Comparison of ENCODE assay signal across 8 cellular contexts in the genomic region with DNA sequence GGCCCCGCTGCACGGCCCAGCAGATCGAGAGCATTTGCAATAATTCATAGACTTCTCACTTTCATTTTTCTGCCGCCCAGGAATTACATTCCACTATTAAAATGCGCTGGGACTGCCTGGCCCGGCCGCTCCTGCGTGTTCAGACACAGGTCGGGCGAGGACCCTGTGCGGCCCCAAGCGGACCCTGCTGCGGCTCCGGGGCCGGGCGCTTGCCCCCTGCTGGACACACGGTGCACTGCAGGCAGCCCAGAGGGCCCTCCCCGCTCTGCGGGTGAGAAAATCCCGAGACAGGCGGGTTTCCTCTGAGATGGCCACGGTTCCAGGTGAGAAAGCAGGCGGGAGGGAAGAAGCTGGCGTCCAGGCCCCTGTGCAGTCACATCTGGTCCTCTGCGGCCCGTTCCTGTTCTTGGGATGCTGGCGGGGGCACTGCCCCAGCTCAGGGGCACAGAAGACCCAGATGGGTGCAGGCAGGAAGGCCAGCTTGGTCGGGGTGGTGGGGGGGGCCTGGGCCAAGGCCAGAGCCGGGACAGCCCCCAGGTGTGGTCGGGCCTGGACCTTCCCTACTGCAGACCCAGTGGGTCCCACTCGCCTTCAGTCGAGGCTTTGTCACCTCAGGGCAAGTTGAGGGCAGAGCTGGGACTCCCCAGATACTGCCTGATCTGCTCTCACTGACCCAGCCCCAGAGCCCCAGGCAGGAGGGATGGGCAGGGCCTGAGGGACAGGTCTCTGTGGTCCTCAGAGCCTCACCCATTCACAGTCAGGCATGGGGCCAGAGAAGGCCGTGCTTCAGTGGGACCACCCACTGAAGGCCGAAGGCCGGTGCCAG.
A peak's percentile ranks its signal among the peaks of the same experiment; 100 is the strongest.
DNase-seq lines count a peak whose midpoint lies in the region; ATAC-seq and TF ChIP-seq lines count a peak whose summit lies in the region.
"Not testable (repeated sequence)": the region's sequence is repeated elsewhere in the genome, so short reads cannot be mapped to it uniquely, and the experiment has no call there.

No MANE protein-coding gene starts in this region.

- TF ChIP-seq CTCF in DOHH2 (IDR thresholded peaks at IDR 0.05; ENCODE audit: low read depth, low read length, poor library complexity, severe bottlenecking): peak; percentile 89
- TF ChIP-seq CTCF in testis (IDR thresholded peaks at IDR 0.05): peak; percentile 69 to 90 (median 86)

- H3K79me2 ChIP-seq in DOHH2 (ENCODE audit: control insufficient read depth, low read length): not testable (repeated sequence)

- not testable (repeated sequence) for H3K36me3 ChIP-seq in DOHH2 (ENCODE audit: control insufficient read depth, low read length); skeletal muscle tissue (ENCODE audit: control insufficient read depth in 3 of 3, insufficient read depth in 3 of 3, low read length in 3 of 3); testis (ENCODE audit: low read depth, missing control alignments)

- not testable (repeated sequence) for H3K27ac ChIP-seq in DOHH2 (ENCODE audit: low read depth, low read length); skeletal muscle tissue (ENCODE audit: low read depth, low read length)
- H3K27ac ChIP-seq in testis: peak overlapping the region in 1 of 2 donors; percentile 0

- not testable (repeated sequence) for H3K4me2 ChIP-seq in DOHH2 (ENCODE audit: low read length)

- ATAC-seq in HG03342 (IDR thresholded peaks at IDR 0.05; ENCODE audit: unreplicated experiment): peak; percentile 64

- H3F3A ChIP-seq in DOHH2 (ENCODE audit: control insufficient read depth, insufficient read depth): not testable (repeated sequence)

- TF ChIP-seq POLR2A in testis (IDR thresholded peaks at IDR 0.05): not testable (repeated sequence)

- H4K20me1 ChIP-seq in DOHH2 (ENCODE audit: control insufficient read depth, insufficient read depth, low read depth, low read length): not testable (repeated sequence)

- DNase-seq in SK-MEL-5 (ENCODE audit: low read depth, low spot score): peak; percentile 37
- peak; percentile 77 for DNase-seq in activated T-cell treated with anti-CD3 and anti-CD28 coated beads, Interleukin-2, amount 50 U/mL, for 1 hour
- DNase-seq in dermis blood vessel endothelial cell: peak; percentile 58
- DNase-seq in kidney glomerular epithelial cell (lab: John Stamatoyannopoulos, UW): peak; percentile 39
- peak; percentile 41 for DNase-seq in testis

- H3K9me2 ChIP-seq in DOHH2 (replicated peaks; ENCODE audit: control insufficient read depth, low read length): not testable (repeated sequence)

- H3K4me1 ChIP-seq in DOHH2 (ENCODE audit: control insufficient read depth, low read length); skeletal muscle tissue (ENCODE audit: control insufficient read depth in 3 of 3, insufficient read depth in 3 of 3, low read length in 3 of 3); testis: not testable (repeated sequence)

- WGBS in testis, 2 donors: 12 to 31% methylated on average over 20 to 35 of the region's 35 CpGs

- in situ Hi-C loops in SK-MEL-5 (cut with HindIII; ENCODE audit: low pct_unique_long_range_greater_than_20kb, low sequenced_read_pairs): not testable (repeated sequence)

- intact Hi-C loops in testis (cut with DNase I; ENCODE audit: low total_unique reads): not testable (repeated sequence)

- peak overlapping the region in 1 of 3 donors; percentile 16 for H3K9ac ChIP-seq in skeletal muscle tissue (ENCODE audit: low read depth in 1 of 3, low read length in 3 of 3)

- not testable (repeated sequence) for H3K27me3 ChIP-seq in DOHH2 (ENCODE audit: control insufficient read depth, low read length); testis
- peaks cover 13 to 38% (median 20%) of the 10 kb centered on the region in 3 donors for H3K27me3 ChIP-seq in skeletal muscle tissue (ENCODE audit: control insufficient read depth in 3 of 3, insufficient read depth in 3 of 3, low read length in 3 of 3)

- not testable (repeated sequence) for H3K4me3 ChIP-seq in DOHH2 (ENCODE audit: low read length); testis
- peak overlapping the region in 2 of 3 donors; percentile 48 to 56 for H3K4me3 ChIP-seq in skeletal muscle tissue (ENCODE audit: low read length in 3 of 3)

- H3K9me3 ChIP-seq in DOHH2 (ENCODE audit: control insufficient read depth, insufficient read depth, low read length); skeletal muscle tissue (ENCODE audit: control insufficient read depth in 3 of 3, low read length in 3 of 3); testis: not testable (repeated sequence)
